In genomic region chr22:30079952-30080533, GRCh38 we compare ENCODE assay signal across 9 cellular contexts. TPM values are rescaled to one million over a fixed set of nuclear protein-coding genes. Genes with fewer than 3 reads are reported as not detected.
DNase-seq lines count a peak whose midpoint lies in the region; ATAC-seq, FAIRE-seq and TF ChIP-seq lines count a peak whose summit lies in the region.
"Had no signal": no experiment of that assay in that cellular context is flagged by ENCODE, and none has a peak within 500 bp of the region (broad histone marks: within the 10 kb centered on the region; RNA-seq: fewer than 3 reads in every experiment).

Gene HORMAD2, plus strand, starts transcription at chr22:30080464. Its CDS starts 13,489 bp downstream, at chr22:30093953.

- peak within 1 kb of the TSS; percentile 84 for H3K18ac ChIP-seq in H9 (ENCODE audit: insufficient read length, low read depth, low read length)

- no peaks in the 10 kb centered on the region for H3K79me1 ChIP-seq in H9 (ENCODE audit: insufficient read depth, low read depth, low read length, poor library complexity, severe bottlenecking)

- H3K23ac ChIP-seq in H9 (ENCODE audit: insufficient read length, low read depth, low read length): no peak within 1 kb of the TSS

- H2BK20ac ChIP-seq in H9 (ENCODE audit: low read depth, low read length, poor library complexity, severe bottlenecking): no peak within 1 kb of the TSS

- H3K56ac ChIP-seq in H9 (ENCODE audit: insufficient read length, low read depth, low read length): no peak within 1 kb of the TSS

- H3K36me3 Mint-ChIP-seq in H9 (ENCODE audit: insufficient read depth in 1 of 3, low read depth in 3 of 3): no peaks in the 10 kb centered on the region; a peak in 1 of 7 replicates
- H3K36me3 Mint-ChIP-seq in dendritic cell treated with granulocyte-macrophage colony-stimulating factor and Interleukin-4, amounts not matched to agents 40 ng/mL and 50 ng/mL, for 4 days (ENCODE audit: low read depth): no peaks in the 10 kb centered on the region

- ATAC-seq in HG02571 (IDR thresholded peaks at IDR 0.05; ENCODE audit: unreplicated experiment) (no peak), HG03159 (IDR thresholded peaks at IDR 0.05; ENCODE audit: unreplicated experiment) (no peak)
- ATAC-seq: gastroesophageal sphincter had no signal

- no peak within 1 kb of the TSS for H2BK15ac ChIP-seq in H9 (ENCODE audit: low read depth, low read length)

- H3K9ac ChIP-seq in H9 (ENCODE audit: extremely low read depth, insufficient read length, low read length): no peak within 1 kb of the TSS
- H3K9ac ChIP-seq in kidney (ENCODE audit: low read length in 2 of 2): peak within 1 kb of the TSS in 1 of 2 donors; percentile 30
- peak within 1 kb of the TSS; percentile 70 for H3K9ac ChIP-seq in smooth muscle cell (ENCODE audit: low read depth)

- H2AK5ac ChIP-seq in H9 (ENCODE audit: insufficient read length, low read length): no peak within 1 kb of the TSS

- H3K14ac ChIP-seq in H9 (ENCODE audit: insufficient read depth, low read length): peak within 1 kb of the TSS; percentile 71

- H3K9me3 ChIP-seq in H9 (ENCODE audit: control insufficient read depth, low read depth, low read length): no peaks in the 10 kb centered on the region
- H3K9me3 ChIP-seq in kidney (ENCODE audit: control insufficient read depth in 1 of 2, low read length in 2 of 2): peaks cover 0 to 3% of the 10 kb centered on the region in 2 donors
- H3K9me3 ChIP-seq in smooth muscle cell (replicated peaks; ENCODE audit: low read depth): no peaks in the 10 kb centered on the region
- H3K9me3 ChIP-seq: gastroesophageal sphincter had no signal

- H4K20me1 ChIP-seq in H9 (ENCODE audit: control insufficient read depth, insufficient read depth, insufficient read length): no peaks in the 10 kb centered on the region
- no peaks in the 10 kb centered on the region for H4K20me1 ChIP-seq in smooth muscle cell (ENCODE audit: low read depth)

- intact Hi-C loops in dendritic cell treated with granulocyte-macrophage colony-stimulating factor and Interleukin-4, amounts not matched to agents 40 ng/mL and 50 ng/mL, for 4 days (cut with micrococcal nuclease): no loop called here
- intact Hi-C loops in kidney (cut with DNase I): no loop called here

- no peaks in the 10 kb centered on the region for H3F3A ChIP-seq in smooth muscle cell (ENCODE audit: low read depth)

- in situ Hi-C loops in GM13977 (cut with MboI; ENCODE audit: low pct_unique_long_range_greater_than_20kb, low sequenced_read_pairs, unreplicated experiment): no loop called here

- no peak within 1 kb of the TSS for H4K8ac ChIP-seq in H9 (replicated peaks; ENCODE audit: insufficient read length, low read depth, low read length)

- H2BK5ac ChIP-seq in H9 (ENCODE audit: insufficient read length, low read length): no peak within 1 kb of the TSS

- peak within 1 kb of the TSS; percentile 24 to 43 for H3K4me3 ChIP-seq in kidney (ENCODE audit: low read length in 2 of 2)
- peak within 1 kb of the TSS; percentile 58 for H3K4me3 ChIP-seq in smooth muscle cell

- peak within 1 kb of the TSS; percentile 5 to 58; a peak in 3 of 5 replicates for H3K4me3 Mint-ChIP-seq in H9
- H3K4me3 Mint-ChIP-seq in dendritic cell treated with granulocyte-macrophage colony-stimulating factor and Interleukin-4, amounts not matched to agents 40 ng/mL and 50 ng/mL, for 4 days: peak within 1 kb of the TSS; percentile 60

- H3K27ac Mint-ChIP-seq in H9: peak within 1 kb of the TSS in 2 of 3 experiments; percentile 19 to 67; a peak in 3 of 7 replicates
- no peak within 1 kb of the TSS for H3K27ac Mint-ChIP-seq in dendritic cell treated with granulocyte-macrophage colony-stimulating factor and Interleukin-4, amounts not matched to agents 40 ng/mL and 50 ng/mL, for 4 days

- no peak within 1 kb of the TSS for H4K5ac ChIP-seq in H9 (ENCODE audit: insufficient read length, low read depth, low read length)

- peak; percentile 98 for DNase-seq in H9
- DNase-seq in kidney: peak; percentile 86
- DNase-seq in smooth muscle cell (lab: John Stamatoyannopoulos, UW; ENCODE audit: unreplicated experiment): peak; percentile 7
- DNase-seq in GM13977 (ENCODE audit: low spot score): no peak
- no peak for DNase-seq in AML-193 (lab: John Stamatoyannopoulos, UW)

- no peak within 1 kb of the TSS for H2BK120ac ChIP-seq in H9 (ENCODE audit: low read depth, low read length, poor library complexity, severe bottlenecking)

- H3K36me3 ChIP-seq in kidney (ENCODE audit: control insufficient read depth in 1 of 2, insufficient read depth in 2 of 2, low read length in 2 of 2) (no peaks in the 10 kb centered on the region), smooth muscle cell (ENCODE audit: low read depth) (no peaks in the 10 kb centered on the region)
- H3K36me3 ChIP-seq: gastroesophageal sphincter had no signal

- H2BK12ac ChIP-seq in H9 (ENCODE audit: insufficient read length, low read depth, low read length): peak within 1 kb of the TSS; percentile 69

- H2AFZ ChIP-seq in H9 (ENCODE audit: low read length) (no peak within 1 kb of the TSS), smooth muscle cell (ENCODE audit: low read depth) (peak within 1 kb of the TSS; percentile 91)

- H3K4ac ChIP-seq in H9 (ENCODE audit: low read depth, low read length): no peak within 1 kb of the TSS

- no peak within 1 kb of the TSS for H4K91ac ChIP-seq in H9 (ENCODE audit: insufficient read length, low read depth, low read length)

- WGBS in H9 (ENCODE audit: extremely low coverage, insufficient read length, low lambda C conversion rate): no CpG with 5 or more reads among the region's 53 CpGs
- 19% methylated on average over 33 of the region's 53 CpGs for WGBS in smooth muscle cell (ENCODE audit: low lambda C conversion rate)

- H3K4me2 ChIP-seq in H9 (ENCODE audit: insufficient read depth, insufficient read length, low read length) (peak within 1 kb of the TSS; percentile 32), smooth muscle cell (peak within 1 kb of the TSS; percentile 96)

- H3K4me1 ChIP-seq in H9 (ENCODE audit: insufficient read depth, low read length) (no peaks in the 10 kb centered on the region), kidney (ENCODE audit: control insufficient read depth in 1 of 2, insufficient read depth in 1 of 2, low read depth in 1 of 2, low read length in 2 of 2) (no peaks in the 10 kb centered on the region), smooth muscle cell (ENCODE audit: low read depth) (no peaks in the 10 kb centered on the region)

- H3K79me2 ChIP-seq in H9 (ENCODE audit: insufficient read depth, low read length): no peaks in the 10 kb centered on the region
- no peaks in the 10 kb centered on the region for H3K79me2 ChIP-seq in smooth muscle cell (ENCODE audit: low read depth)

- H3K4me1 Mint-ChIP-seq in H9: peaks cover 16 to 18% of the 10 kb centered on the region in 2 experiments
- peaks cover 7% of the 10 kb centered on the region for H3K4me1 Mint-ChIP-seq in dendritic cell treated with granulocyte-macrophage colony-stimulating factor and Interleukin-4, amounts not matched to agents 40 ng/mL and 50 ng/mL, for 4 days (ENCODE audit: low read depth)

- peaks cover 3 to 4% of the 10 kb centered on the region in 2 experiments; a peak in 2 of 5 replicates for H3K9me3 Mint-ChIP-seq in H9
- H3K9me3 Mint-ChIP-seq in dendritic cell treated with granulocyte-macrophage colony-stimulating factor and Interleukin-4, amounts not matched to agents 40 ng/mL and 50 ng/mL, for 4 days: no peaks in the 10 kb centered on the region

- no peak within 1 kb of the TSS for H3T11ph ChIP-seq in H9 (ENCODE audit: low read length)

- peaks cover 4% of the 10 kb centered on the region for H3K23me2 ChIP-seq in H9 (ENCODE audit: insufficient read length, low read depth, low read length, poor library complexity, severe bottlenecking)

- H3K27me3 Mint-ChIP-seq in H9 (ENCODE audit: low read depth): peaks cover 27% of the 10 kb centered on the region
- H3K27me3 Mint-ChIP-seq in dendritic cell treated with granulocyte-macrophage colony-stimulating factor and Interleukin-4, amounts not matched to agents 40 ng/mL and 50 ng/mL, for 4 days: peaks cover 39% of the 10 kb centered on the region

- FAIRE-seq in kidney (lab: Jason Lieb, UNC): no peak

- TF ChIP-seq CTCF in H9 (conservative IDR thresholded peaks at IDR 0.05) (no peak), kidney (IDR thresholded peaks at IDR 0.05; ENCODE audit: borderline replicate concordance, extremely low read depth, insufficient read depth) (no peak), smooth muscle cell (IDR thresholded peaks at IDR 0.05; ENCODE audit: borderline replicate concordance, insufficient read depth, poor library complexity, severe bottlenecking) (no peak), GM13977 (IDR thresholded peaks at IDR 0.05; ENCODE audit: extremely low read depth, insufficient read depth, missing control alignments) (no peak)

- H3K27me3 ChIP-seq in H9 (ENCODE audit: insufficient read depth, low read length) (no peaks in the 10 kb centered on the region), smooth muscle cell (ENCODE audit: low read depth) (peaks cover 13% of the 10 kb centered on the region)

- H3K27ac ChIP-seq in H9 (ENCODE audit: insufficient read length, low read depth, low read length) (no peak within 1 kb of the TSS), kidney (ENCODE audit: low read depth in 2 of 2, low read length in 2 of 2) (no peak within 1 kb of the TSS), smooth muscle cell (ENCODE audit: low read depth) (no peak within 1 kb of the TSS)
- H3K27ac ChIP-seq: gastroesophageal sphincter had no signal

RNA-seq across cellular contexts. Expression of gene HORMAD2, which starts in this region (rescaled TPM):
- not detected in 2 replicates for total RNA-seq in H9 (2021)
- total RNA-seq in kidney: not detected
- not detected for polyA plus RNA-seq in kidney (ENCODE audit: insufficient read depth, low read depth, low replicate concordance)
- total RNA-seq in smooth muscle cell: 1.4 TPM in 1 of 2 replicates, not detected in the other
- polyA plus RNA-seq in smooth muscle cell: not detected in 2 replicates
- total RNA-seq: gastroesophageal sphincter had no signal

Comparison
In these comparisons a context has a peak if more than half of its experiments do, and no peak if none do; other contexts are left out.
1. Peak in DNase-seq and H3K4me2 ChIP-seq in H9; RNA of the gene not detected or under 1 TPM.
2. Peak in DNase-seq and H3K4me3 ChIP-seq in kidney; RNA of the gene not detected or under 1 TPM.